Comparison of ENCODE assay signal across 8 cellular contexts in genomic region chr9:69174645-69175487, GRCh38. TPM values are rescaled to one million over a fixed set of nuclear protein-coding genes. Genes with fewer than 3 reads are reported as not detected.
DNase-seq lines count a peak whose midpoint lies in the region; ATAC-seq and TF ChIP-seq lines count a peak whose summit lies in the region.

No MANE protein-coding gene starts in this region.

- peaks cover 44% of the 10 kb centered on the region for H3K4me1 Mint-ChIP-seq in MCF 10A (ENCODE audit: insufficient read depth, unreplicated experiment)

- BruUV-seq in MCF 10A (replicated peaks; lab: Mats Ljungman, UMichigan): TSS peak; percentile 52

- no peak for TF ChIP-seq CTCF in MCF 10A (IDR thresholded peaks at IDR 0.05; ENCODE audit: unreplicated experiment)

- peaks cover 11% of the 10 kb centered on the region for H3K36me3 Mint-ChIP-seq in MCF 10A (ENCODE audit: insufficient read depth, unreplicated experiment)

- peak; percentile 47 for ATAC-seq in HG03159 (IDR thresholded peaks at IDR 0.05; ENCODE audit: unreplicated experiment)

- intact Hi-C loops in MCF 10A (cut with micrococcal nuclease): loop anchor here (1.0 to 2.0 kb wide), 2 partner anchors 44 to 54 kb away; no protein-coding TSS in a partner anchor

- H3K27me3 Mint-ChIP-seq in MCF 10A (ENCODE audit: insufficient read depth, unreplicated experiment): no peaks in the 10 kb centered on the region

- DNase-seq in Caki2 (ENCODE audit: low read depth) (peak; percentile 81), GM19238 (ENCODE audit: insufficient read length, low spot score) (peak; percentile 49), RPMI7951 (ENCODE audit: low read depth) (peak; percentile 92), MCF 10A (ENCODE audit: unreplicated experiment) (peak; percentile 96), iris pigment epithelial cell (ENCODE audit: low read depth) (peak; percentile 99), putamen (ENCODE audit: low spot score) (no peak)
- peak; percentile 25 for DNase-seq in stimulated activated CD4-positive, alpha-beta T cell treated with anti-CD3 and anti-CD28 coated beads, Interleukin-12 subunit alpha, Interleukin-12 subunit beta, amount 100 ng/mL, for 4 hours

- in situ Hi-C loops in Caki2 (cut with HindIII; ENCODE audit: low pct_unique_long_range_greater_than_20kb, low sequenced_read_pairs): no loop called here

- CTCF ChIA-PET in MCF 10A (lab: Yijun Ruan, JAX): interaction anchor here (0.6 to 6.9 kb wide), 5 partner anchors 19 to 122 kb away, joined by 4 to 81 read pairs (median 6); no protein-coding TSS in a partner anchor

- H3K4me3 Mint-ChIP-seq in MCF 10A (ENCODE audit: unreplicated experiment): peak overlapping the region; percentile 93

- POLR2A ChIA-PET in MCF 10A (lab: Yijun Ruan, JAX): interaction anchor here (0.6 to 6.9 kb wide), 32 partner anchors 9 to 1244 kb away, joined by 3 to 151 read pairs (median 4); partner anchors contain the start of gene FXN

- H3K27ac Mint-ChIP-seq in MCF 10A (ENCODE audit: low read depth, unreplicated experiment): peak overlapping the region; percentile 94

- H3K9me3 Mint-ChIP-seq in MCF 10A (ENCODE audit: unreplicated experiment): no peaks in the 10 kb centered on the region

RNA-seq across cellular contexts. Expression of gene TJP2, which starts 0.8 kb away (rescaled TPM):
- total RNA-seq in Caki2 (2014; rRNA removed; shearing (Covaris generic); ENCODE audit: low replicate concordance): 33.2 and 33.9 TPM in 2 replicates
- 18.3 and 19.3 TPM in 2 replicates for total RNA-seq in RPMI7951 (2014; rRNA removed; shearing (Covaris generic))
- 47.2 and 52.2 TPM in 2 replicates for total RNA-seq in MCF 10A (2022)
